ENCODE assay signal across 30 cellular contexts in genomic region chr16:64990101-64990500, GRCh38.
"Had no signal": no experiment of that assay in that cellular context is flagged by ENCODE, and none has a peak within 500 bp of the region (broad histone marks: within the 10 kb centered on the region; RNA-seq: fewer than 3 reads in every experiment).

No MANE protein-coding gene starts in this region.

- H3K9me3 ChIP-seq: ascending aorta, SJSA1 had no signal

- H3K27ac ChIP-seq: ascending aorta, brain microvascular endothelial cell, cardiac muscle cell, RWPE1, SJSA1 had no signal

- DNase-seq: activated CD4-positive, alpha-beta T cell treated with anti-CD3 and anti-CD28 coated beads, Interleukin-2, amount 10 ng/mL, durations not matched to agents 24 days and 14 days; activated CD4-positive, alpha-beta T cell treated with anti-CD3 and anti-CD28 coated beads, Interleukin-2, amount 50 U/mL, for 48 hours; activated CD4-positive, CD25-positive, alpha-beta regulatory T cell treated with anti-CD3 and anti-CD28 coated beads, Interleukin-2, amount 50 U/mL, for 72 hours; activated CD8-positive, alpha-beta memory T cell treated with anti-CD3 and anti-CD28 coated beads, Interleukin-2, amount 10 ng/mL, durations not matched to agents 7 days and 5 days; activated effector memory CD4-positive, alpha-beta T cell treated with anti-CD3 and anti-CD28 coated beads, Interleukin-2, amount 50 U/mL, for 16 hours; activated naive CD4-positive, alpha-beta T cell treated with Interleukin-2 at 50 U/mL for 16 hours; activated naive CD8-positive, alpha-beta T cell treated with anti-CD3 and anti-CD28 coated beads, Interleukin-2, amount 50 U/mL, for 24 hours; activated T-cell treated with anti-CD3 and anti-CD28 coated beads, Interleukin-2, amount 50 U/mL, for 24 hours; amniotic stem cell; brain microvascular endothelial cell; cerebellar nuclear complex; Kasumi-1; KBM-7; NCI-H1048; NCI-H1417; NCI-H1694; NCI-H2029; NCI-H2107; NCI-H2171 treated with DMSO at 0.1 percent for 48 hours; NCI-H226; NCI-H526; NCI-H82; Right ventricle myocardium superior had no signal

- H3K27me3 ChIP-seq: ascending aorta, brain microvascular endothelial cell, cardiac muscle cell, SJSA1 had no signal

- H3K4me1 ChIP-seq: ascending aorta, SJSA1 had no signal

- H3K4me3 ChIP-seq: ascending aorta, cardiac muscle cell, SJSA1 had no signal

- ATAC-seq: activated CD8-positive, alpha-beta memory T cell treated with anti-CD3 and anti-CD28 coated beads, Interleukin-2, amount 10 ng/mL, durations not matched to agents 7 days and 5 days; activated naive CD4-positive, alpha-beta T cell treated with anti-CD3 and anti-CD28 coated beads, Interleukin-2, amount 50 U/mL, for 72 hours; activated naive CD8-positive, alpha-beta T cell treated with anti-CD3 and anti-CD28 coated beads, Interleukin-2, amount 50 U/mL, for 24 hours; Panc1; WTC11 had no signal
